1 cellular context compared by ENCODE assay signal in the genomic region with DNA sequence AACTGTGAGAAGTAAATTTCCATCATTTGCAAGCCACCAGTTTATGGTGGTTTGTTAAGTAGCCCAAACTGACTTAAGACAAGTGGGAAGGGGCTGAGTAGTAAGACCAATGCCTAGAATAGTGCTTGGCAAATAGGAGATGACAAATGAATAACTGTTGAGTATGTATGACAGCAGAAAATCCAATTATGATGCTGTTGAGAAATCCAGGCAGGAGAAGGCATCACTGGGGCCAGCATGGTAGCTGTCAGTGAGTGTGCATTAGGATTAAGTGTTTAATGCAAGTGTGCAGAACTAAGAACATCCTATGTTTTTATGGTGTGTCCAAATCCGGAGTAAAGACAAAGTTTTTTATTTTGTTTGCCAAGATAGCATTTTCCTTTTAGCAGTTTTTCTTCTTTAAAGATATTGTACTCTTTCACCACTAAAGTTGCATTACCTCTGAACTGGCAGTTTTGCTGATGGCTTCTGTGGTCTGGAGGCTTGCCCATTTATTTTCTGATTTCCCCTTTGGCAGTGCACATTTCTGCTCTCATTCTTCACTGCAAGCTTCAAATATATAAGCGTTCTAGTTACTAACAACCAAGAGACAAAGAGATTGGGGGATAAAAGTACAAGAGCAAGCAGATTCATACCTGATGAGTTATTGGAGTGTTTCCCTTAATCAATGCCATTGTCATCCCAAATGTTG.
TF ChIP-seq lines count a peak whose summit lies in the region.

No MANE protein-coding gene starts in this region.

TF ChIP-seq in IMR-90, 13 proteins besides CTCF, POLR2A, EP300 and RAD21 (continued from another document):
- TF ChIP-seq USF2 (IDR thresholded peaks at IDR 0.05; ENCODE audit: low read depth, low read length) (no peak), MAZ (IDR thresholded peaks at IDR 0.05; ENCODE audit: borderline replicate concordance, low read depth, low read length) (no peak), MAFK (IDR thresholded peaks at IDR 0.05; ENCODE audit: low read depth, low read length) (no peak), RFX5 (IDR thresholded peaks at IDR 0.05; ENCODE audit: low read depth, low read length) (no peak), BHLHE40 (IDR thresholded peaks at IDR 0.05; ENCODE audit: low read depth, low read length) (no peak), FOS (IDR thresholded peaks at IDR 0.05; ENCODE audit: low read depth, low read length) (no peak), CHD1 (IDR thresholded peaks at IDR 0.05; ENCODE audit: low read depth, low read length) (no peak)
